8 cellular contexts compared by ENCODE assay signal in genomic region chr17:16428098-16428882, GRCh38. TPM values are rescaled to one million over a fixed set of nuclear protein-coding genes. Genes with fewer than 3 reads are reported as not detected.
A peak's percentile ranks its signal among the peaks of the same experiment; 100 is the strongest.
DNase-seq lines count a peak whose midpoint lies in the region; ATAC-seq, FAIRE-seq and TF ChIP-seq lines count a peak whose summit lies in the region.

No MANE protein-coding gene starts in this region.

- peaks cover 5% of the 10 kb centered on the region for H3K36me3 Mint-ChIP-seq in T-helper 17 cell (ENCODE audit: low read depth)
- peaks cover 5 to 12% of the 10 kb centered on the region in 2 donors for H3K36me3 Mint-ChIP-seq in naive B cell

- H4K5ac ChIP-seq in H1 (ENCODE audit: insufficient read length, low read depth, low read length): no peak overlapping the region

- H3K56ac ChIP-seq in H1 (replicated peaks; ENCODE audit: insufficient read length, low read depth, low read length): no peak overlapping the region

- no peak for TF ChIP-seq EP300 in H1 (IDR thresholded peaks at IDR 0.05; ENCODE audit: borderline replicate concordance in 1 of 2, low read depth in 2 of 2, low read length in 2 of 2)

- H2AFZ ChIP-seq in H1 (ENCODE audit: low read length): peak overlapping the region; percentile 94

- no peak overlapping the region for H3K9ac ChIP-seq in H1 (replicated peaks in 1 of 4; ENCODE audit: extremely low read depth in 1 of 4, low read depth in 3 of 4, low read length in 3 of 4)

- no peak overlapping the region for H3K27ac ChIP-seq in H1 (ENCODE audit: low read depth, low read length)

- H2BK15ac ChIP-seq in H1 (ENCODE audit: low read length): peak overlapping the region; percentile 73; the same call in 1 of the 2 replicates

- H3K23me2 ChIP-seq in H1 (ENCODE audit: low read depth, low read length): no peaks in the 10 kb centered on the region

- peaks cover 3% of the 10 kb centered on the region for H3K4me1 Mint-ChIP-seq in T-helper 17 cell
- peaks cover 0 to 3% (median 0%) of the 10 kb centered on the region in 3 donors for H3K4me1 Mint-ChIP-seq in naive B cell

- POLR2A ChIA-PET in H1 (lab: Charles Lee; ENCODE audit: partially characterized antibody): interaction anchor here (0.6 to 6.0 kb wide), 7 partner anchors 11 to 131 kb away, joined by 3 to 75 read pairs (median 5); no protein-coding TSS in a partner anchor

- H3K14ac ChIP-seq in H1 (ENCODE audit: insufficient read length): no peak overlapping the region

- H3K18ac ChIP-seq in H1 (ENCODE audit: extremely low read depth, low read length): peak overlapping the region; percentile 48; the same call in 1 of the 2 replicates

- H3K4me3 Mint-ChIP-seq in T-helper 17 cell (no peak overlapping the region), naive B cell (no peak overlapping the region)

- H3K27ac Mint-ChIP-seq in T-helper 17 cell (no peak overlapping the region), naive B cell (peak overlapping the region in 2 of 6 donors; percentile 21 to 37)

- H3K9me3 ChIP-seq in T-helper 17 cell (ENCODE audit: control insufficient read depth, low read length, poor library complexity, severe bottlenecking) (no peaks in the 10 kb centered on the region), H1 (ENCODE audit: insufficient read depth in 2 of 2, low read depth in 1 of 2, low read length in 1 of 2) (no peaks in the 10 kb centered on the region)

- no peak overlapping the region for H3K4ac ChIP-seq in H1 (replicated peaks; ENCODE audit: insufficient read length, low read depth, low read length)

- H3K9me3 Mint-ChIP-seq in naive B cell: no peaks in the 10 kb centered on the region

- TF ChIP-seq RAD21 in H1 (IDR thresholded peaks at IDR 0.05 in 1 of 2, conservative IDR thresholded peaks at IDR 0.05 in 1 of 2; ENCODE audit: low read depth in 2 of 2, low read length in 2 of 2): peak; percentile 40 to 52

- H4K20me1 ChIP-seq in H1 (replicated peaks in 1 of 2; ENCODE audit: control insufficient read depth in 1 of 2, insufficient read depth in 2 of 2, low read length in 2 of 2): no peaks in the 10 kb centered on the region

- no peaks in the 10 kb centered on the region for H3K79me2 ChIP-seq in H1 (ENCODE audit: control insufficient read depth in 1 of 2, insufficient read depth in 2 of 2, low read length in 2 of 2)

- H3K4me3 ChIP-seq in H1 (ENCODE audit: extremely low read depth in 1 of 4, insufficient read depth in 2 of 4, low read depth in 3 of 4, low read length in 4 of 4): no peak overlapping the region

- H3K79me1 ChIP-seq in H1 (ENCODE audit: low read depth, low read length): no peaks in the 10 kb centered on the region

- H2AK5ac ChIP-seq in H1 (ENCODE audit: low read depth, low read length): no peak overlapping the region; the same call in 1 of the 2 replicates

- H4K91ac ChIP-seq in H1 (replicated peaks; ENCODE audit: insufficient read length, low read length): peak overlapping the region; percentile 22

- H4K8ac ChIP-seq in H1 (ENCODE audit: extremely low read depth, insufficient read depth, low read length): peak overlapping the region; percentile 28

- WGBS in H1 (ENCODE audit: extremely low coverage in 1 of 2, insufficient coverage in 1 of 2, insufficient read length in 1 of 2, insufficient replicate concordance in 2 of 2, low coverage in 1 of 2, low lambda C conversion rate in 2 of 2, missing lambda C conversion rate in 1 of 2), 2 experiments: 80% methylated on average over 15 of the region's 15 CpGs; no CpG with 5 or more reads in 1 of the 2 experiments

- peak overlapping the region; percentile 93; the same call in 1 of the 2 replicates for H2BK12ac ChIP-seq in H1 (ENCODE audit: low read depth, low read length)

- H3K27me3 Mint-ChIP-seq in T-helper 17 cell (no peaks in the 10 kb centered on the region), naive B cell (no peaks in the 10 kb centered on the region)

- FAIRE-seq in H1 (lab: Jason Lieb, UNC): no peak

- DNase-seq in Ammon's horn (ENCODE audit: low spot score) (peak; percentile 72), HCEC 1CT (peak; percentile 39), T-helper 17 cell (no peak), H1 (ENCODE audit: low read depth in 1 of 2, low spot score in 2 of 2) (peak in 1 of 2 experiments; percentile 44), naive B cell (no peak)
- DNase-seq in effector CD4-positive, alpha-beta T cell: no peak

- peak overlapping the region; percentile 75; the same call in 1 of the 2 replicates for H2BK5ac ChIP-seq in H1 (ENCODE audit: low read depth, low read length)

- H3K23ac ChIP-seq in H1 (ENCODE audit: insufficient read length): no peak overlapping the region

- no peak overlapping the region for H2BK120ac ChIP-seq in H1 (replicated peaks; ENCODE audit: low read depth, low read length)

- TF ChIP-seq POLR2A in H1 (IDR thresholded peaks at IDR 0.05; ENCODE audit: control extremely low read depth in 1 of 2, low read depth in 2 of 2, low read length in 2 of 2): no peak

- no peaks in the 10 kb centered on the region; a peak in 1 of 7 replicates for H3K27me3 ChIP-seq in H1 (replicated peaks in 1 of 4; ENCODE audit: control insufficient read depth in 3 of 4, extremely low read depth in 1 of 4, insufficient read depth in 3 of 4, low read length in 3 of 4)

- ATAC-seq in T-helper 17 cell: peak; percentile 63
- ATAC-seq in naive B cell (ENCODE audit: low read depth in 2 of 2): peak; percentile 48 to 51
- ATAC-seq in HG03108 (IDR thresholded peaks at IDR 0.05; ENCODE audit: unreplicated experiment): no peak
- no peak for ATAC-seq in GM18867 (IDR thresholded peaks at IDR 0.05; ENCODE audit: unreplicated experiment)

- no peak overlapping the region for H3K4me2 ChIP-seq in H1 (ENCODE audit: insufficient read depth in 1 of 2, low read depth in 2 of 2, low read length in 2 of 2)

- H3K4me1 ChIP-seq in H1 (replicated peaks in 1 of 4; ENCODE audit: control insufficient read depth in 3 of 4, insufficient read depth in 4 of 4, low read length in 3 of 4): no peaks in the 10 kb centered on the region

- no peak overlapping the region; the same call in 1 of the 2 replicates for H2BK20ac ChIP-seq in H1 (ENCODE audit: low read length)

- CTCF ChIA-PET in H1 (lab: Charles Lee; ENCODE audit: partially characterized antibody): interaction anchor here (0.6 to 4.6 kb wide), 17 partner anchors 9 to 161 kb away, joined by 3 to 53 read pairs (median 6); partner anchors contain the start of gene TRPV2

- TF ChIP-seq CTCF in H1 (IDR thresholded peaks at IDR 0.05; ENCODE audit: control extremely low read depth in 1 of 3, insufficient read depth in 1 of 3, low read depth in 1 of 3, low read length in 3 of 3): peak; percentile 62 to 82 (median 81)

- no peaks in the 10 kb centered on the region for H3K36me3 ChIP-seq in H1 (ENCODE audit: control insufficient read depth in 2 of 4, insufficient read depth in 4 of 4, low read length in 3 of 4)

TF ChIP-seq in H1, 55 proteins besides CTCF, POLR2A, EP300 and RAD21 (continues in another document):
- TF ChIP-seq USF2 (IDR thresholded peaks at IDR 0.05; ENCODE audit: low read length) (peak; percentile 44; the same call in 1 of the 2 replicates), BCL11A (IDR thresholded peaks at IDR 0.05; ENCODE audit: low read depth in 2 of 2, low read length in 2 of 2) (no peak), TCF12 (IDR thresholded peaks at IDR 0.05; ENCODE audit: low read depth, low read length) (no peak), KDM5A (IDR thresholded peaks at IDR 0.05; ENCODE audit: low read length) (no peak), SRF (IDR thresholded peaks at IDR 0.05; ENCODE audit: low read depth, low read length) (no peak), SP4 (IDR thresholded peaks at IDR 0.05; ENCODE audit: low read length) (no peak), ATF3 (IDR thresholded peaks at IDR 0.05; ENCODE audit: insufficient read depth, low read depth, low read length) (0 out of 2 replicates have a peak, but pooled peaks have one; percentile 8), CHD1 (IDR thresholded peaks at IDR 0.05; ENCODE audit: low read depth, low read length) (no peak), NRF1 (IDR thresholded peaks at IDR 0.05; ENCODE audit: low read depth, low read length) (no peak), RNF2 (IDR thresholded peaks at IDR 0.05; ENCODE audit: borderline replicate concordance, low read depth, low read length, missing control alignments, poor library complexity, severe bottlenecking) (no peak)

RNA-seq across cellular contexts. Expression of gene TRPV2, which starts 12.9 kb away (rescaled TPM):
- 10 to 100 TPM; 87.1 to 91.1 TPM for total RNA-seq in T-helper 17 cell
- 1.6 and 2.1 TPM in 2 replicates for total RNA-seq in H1 (2021; fragmentation: NEBNext Ultra II Directional; extraction: Animal tissue kit (Norgen Biotek cat#: 25700))
- polyA plus RNA-seq in H1 (2011; rRNA removed) (1.7 and 1.8 TPM in 2 replicates), naive B cell (ENCODE audit: low read depth in 6 of 6) (10 to 100 TPM; 36.2 to 59.9 (median 44.0) TPM)
- polyA plus RNA-seq in H1 (2011; cell fraction: cytosol; rRNA removed): 2.5 TPM
- 4.0 TPM for polyA plus RNA-seq in H1 (2011; cell fraction: nucleus; rRNA removed)
- polyA plus RNA-seq in H1 (2012, experiment 1 of 2): 0.87 to 3.4 TPM (median 2.7 TPM) in 4 replicates
- 1.2 TPM for polyA plus RNA-seq in H1 (2012, experiment 2 of 2)
- 3.7 TPM for polyA plus RNA-seq in H1 (2013, experiment 1 of 2)
- polyA plus RNA-seq in H1 (2013, experiment 2 of 2): 3.3 TPM
- polyA minus RNA-seq in H1 (2011; rRNA and poly(A)+ RNA removed): 2.0 and 2.6 TPM in 2 replicates
- polyA minus RNA-seq in H1 (2011; cell fraction: cytosol; rRNA and poly(A)+ RNA removed): 2.1 TPM
- 1.1 TPM for polyA minus RNA-seq in H1 (2011; cell fraction: nucleus; rRNA and poly(A)+ RNA removed)

RNA-seq across cellular contexts. Expression of gene UBB, which starts 47.4 kb away (rescaled TPM):
- total RNA-seq in T-helper 17 cell: 100 to 1,000 TPM; 819 to 876 TPM
- total RNA-seq in H1 (2021; fragmentation: NEBNext Ultra II Directional; extraction: Animal tissue kit (Norgen Biotek cat#: 25700)): 1,585 and 1,597 TPM in 2 replicates
- 1,439 and 1,605 TPM in 2 replicates for polyA plus RNA-seq in H1 (2011; rRNA removed)
- 2,021 TPM for polyA plus RNA-seq in H1 (2011; cell fraction: cytosol; rRNA removed)
- polyA plus RNA-seq in H1 (2011; cell fraction: nucleus; rRNA removed): 1,851 TPM
- 2,168 to 2,404 TPM (median 2,303 TPM) in 4 replicates for polyA plus RNA-seq in H1 (2012, experiment 1 of 2)
- 694 TPM for polyA plus RNA-seq in H1 (2012, experiment 2 of 2)
- polyA plus RNA-seq in H1 (2013, experiment 1 of 2): 1,954 TPM
- 1,995 TPM for polyA plus RNA-seq in H1 (2013, experiment 2 of 2)
- 1,078 and 1,386 TPM in 2 replicates for polyA minus RNA-seq in H1 (2011; rRNA and poly(A)+ RNA removed)
- 722 TPM for polyA minus RNA-seq in H1 (2011; cell fraction: cytosol; rRNA and poly(A)+ RNA removed)
- polyA minus RNA-seq in H1 (2011; cell fraction: nucleus; rRNA and poly(A)+ RNA removed): 522 TPM
- polyA plus RNA-seq in naive B cell (ENCODE audit: low read depth in 6 of 6): 1,000 to 10,000 TPM; 2,209 to 2,817 (median 2,696) TPM

Comparison
In these comparisons a context has a peak if more than half of its experiments do, and no peak if none do; other contexts are left out.
1. DNase-seq: peak in Ammon's horn (single experiment) and HCEC 1CT (single experiment); none in T-helper 17 cell (0 of 3), naive B cell (single experiment) and effector CD4-positive, alpha-beta T cell (single experiment).
2. ATAC-seq: peak in T-helper 17 cell (single experiment) and naive B cell (2 of 2); none in HG03108 (single experiment) and GM18867 (single experiment).
3. RNA of gene TRPV2, which starts 12.9 kb away (total RNA-seq): 87.1 to 91.1 TPM in T-helper 17 cell; 1.6 to 2.1 TPM in H1; every median in the first group is over 10 times any median in the second.